ENCODE assay signal across 17 cellular contexts in the genomic region with DNA sequence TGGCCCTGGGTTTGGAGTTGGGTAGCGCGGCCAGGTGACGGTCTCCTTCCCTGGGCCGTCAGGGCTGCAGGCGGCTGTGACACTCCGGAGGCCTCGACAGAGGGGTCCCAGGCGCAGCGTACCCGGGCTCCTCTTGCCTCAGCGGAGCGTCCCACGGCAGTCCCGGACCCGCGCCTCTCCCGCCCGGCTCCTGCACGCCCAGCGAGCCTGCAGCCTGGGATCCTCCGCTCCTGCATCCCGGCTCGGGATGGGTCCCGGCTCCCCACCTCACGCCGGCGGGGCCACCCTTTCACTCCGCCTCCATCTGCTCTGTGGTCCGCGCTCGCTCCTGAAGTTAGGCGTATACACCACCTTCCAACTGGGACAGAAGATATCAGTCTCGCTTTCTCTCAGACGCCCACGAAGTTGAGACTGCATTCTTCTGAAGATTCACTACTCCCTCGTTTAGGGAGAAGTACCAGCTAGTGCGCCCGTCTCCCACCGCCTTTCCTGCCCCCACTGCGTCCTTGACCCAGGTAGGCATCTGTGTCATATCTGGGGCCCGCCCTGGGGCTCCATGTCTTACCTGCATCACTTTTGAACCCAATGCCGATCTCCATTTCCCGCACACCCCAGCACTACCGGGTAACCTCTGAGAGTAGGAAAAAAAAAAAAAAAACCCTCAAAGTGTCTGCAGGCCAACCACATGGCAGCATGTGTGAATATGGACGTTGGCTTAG. TPM values are rescaled to one million over a fixed set of nuclear protein-coding genes. Genes with fewer than 3 reads are reported as not detected.
DNase-seq lines count a peak whose midpoint lies in the region; ATAC-seq, FAIRE-seq and TF ChIP-seq lines count a peak whose summit lies in the region.
"Had no signal": no experiment of that assay in that cellular context is flagged by ENCODE, and none has a peak within 500 bp of the region (broad histone marks: within the 10 kb centered on the region; RNA-seq: fewer than 3 reads in every experiment).

No MANE protein-coding gene starts in this region.

- CTCF ChIA-PET in activated CD4-positive, alpha-beta memory T cell treated with anti-CD3 and anti-CD28 coated beads for 36 hours (lab: Charles Lee) = no interaction called here

- POLR2A ChIA-PET in activated CD4-positive, alpha-beta memory T cell treated with anti-CD3 and anti-CD28 coated beads for 36 hours (lab: Charles Lee) = no interaction called here

- H3K9me3 Mint-ChIP-seq in activated CD4-positive, alpha-beta memory T cell treated with anti-CD3 and anti-CD28 coated beads for 36 hours = peaks cover 3% of the 10 kb centered on the region
- H3K9me3 Mint-ChIP-seq: dendritic cell treated with granulocyte-macrophage colony-stimulating factor and Interleukin-4, amounts not matched to agents 40 ng/mL and 50 ng/mL, for 4 days had no signal

- H3K27ac ChIP-seq in heart left ventricle = no peak overlapping the region

- peak overlapping the region in 8 of 12 donors; percentile 2 to 44 (median 31) for H3K4me3 ChIP-seq in heart left ventricle
- peak overlapping the region; percentile 42 for H3K4me3 ChIP-seq in epithelial cell of proximal tubule (ENCODE audit: low read depth, low read length)

- no peak for TF ChIP-seq CTCF in heart left ventricle (IDR thresholded peaks at IDR 0.05)
- no peak for TF ChIP-seq CTCF in epithelial cell of proximal tubule (conservative IDR thresholded peaks at IDR 0.05; ENCODE audit: low read depth, low read length)

- peak in 1 of 4 donors; percentile 33 for ATAC-seq in heart left ventricle
- no peak for ATAC-seq in left ventricle myocardium superior
- no peak for ATAC-seq in GM21447 (IDR thresholded peaks at IDR 0.05; ENCODE audit: unreplicated experiment)

- WGBS in heart left ventricle, 4 donors = 29 to 57% (median 41%) methylated on average over 45 of the region's 45 CpGs

- DNase-seq in heart left ventricle (peak in 1 of 5 donors; percentile 66), left ventricle myocardium superior (no peak), epithelial cell of proximal tubule (ENCODE audit: low read depth) (no peak), left kidney (ENCODE audit: low read depth, low spot score) (peak; percentile 62), GM12891 (ENCODE audit: insufficient read length, low spot score) (no peak), erythroblast (lab: John Stamatoyannopoulos, UW) (no peak)
- no peak for DNase-seq in activated CD4-positive, alpha-beta memory T cell treated with anti-CD3 and anti-CD28 coated beads for 36 hours
- DNase-seq: activated B cell treated with CpG ODN at 0.5 μM for 24 hours; activated CD8-positive, alpha-beta memory T cell treated with anti-CD3 and anti-CD28 coated beads, Interleukin-2, amount 50 U/mL, for 4 hours; NCI-H1436 treated with DMSO at 0.1 percent for 48 hours; NCI-H446 treated with DMSO at 0.1 percent for 48 hours; stimulated activated CD4-positive, alpha-beta T cell treated with anti-CD3 and anti-CD28 coated beads, Interleukin-12 subunit alpha, Interleukin-12 subunit beta, amount 100 ng/mL, for 4 hours had no signal

- no peak for FAIRE-seq in GM12891 (lab: Jason Lieb, UNC)

- no peaks in the 10 kb centered on the region for H3K36me3 Mint-ChIP-seq in activated CD4-positive, alpha-beta memory T cell treated with anti-CD3 and anti-CD28 coated beads for 36 hours

- no peak overlapping the region for H3K4me3 Mint-ChIP-seq in activated CD4-positive, alpha-beta memory T cell treated with anti-CD3 and anti-CD28 coated beads for 36 hours
- H3K4me3 Mint-ChIP-seq: activated B cell treated with CpG ODN at 0.5 μM for 24 hours; dendritic cell treated with granulocyte-macrophage colony-stimulating factor and Interleukin-4, amounts not matched to agents 40 ng/mL and 50 ng/mL, for 4 days; IgD-negative memory B cell had no signal

- H3K4me1 Mint-ChIP-seq in activated CD4-positive, alpha-beta memory T cell treated with anti-CD3 and anti-CD28 coated beads for 36 hours (ENCODE audit: low read depth) = peaks cover 2% of the 10 kb centered on the region
- H3K4me1 Mint-ChIP-seq: activated B cell treated with CpG ODN at 0.5 μM for 24 hours, IgD-negative memory B cell had no signal

- TF ChIP-seq POLR2A in heart left ventricle (IDR thresholded peaks at IDR 0.05) (no peak), GM12891 (IDR thresholded peaks at IDR 0.05; ENCODE audit: low read depth, low read length) (no peak), erythroblast (IDR thresholded peaks at IDR 0.05; ENCODE audit: low read length) (no peak)

- peaks cover 0 to 3% (median 0%) of the 10 kb centered on the region in 12 donors for H3K4me1 ChIP-seq in heart left ventricle

- intact Hi-C loops in heart left ventricle (cut with DNase I) (no loop called here), left ventricle myocardium superior (cut with micrococcal nuclease) (no loop called here)
- intact Hi-C loops in activated CD4-positive, alpha-beta memory T cell treated with anti-CD3 and anti-CD28 coated beads for 36 hours (cut with micrococcal nuclease) = no loop called here

- peaks cover 22% of the 10 kb centered on the region for H3K27me3 Mint-ChIP-seq in activated CD4-positive, alpha-beta memory T cell treated with anti-CD3 and anti-CD28 coated beads for 36 hours

- no peak overlapping the region for H3K27ac Mint-ChIP-seq in activated CD4-positive, alpha-beta memory T cell treated with anti-CD3 and anti-CD28 coated beads for 36 hours
- H3K27ac Mint-ChIP-seq: activated B cell treated with CpG ODN at 0.5 μM for 24 hours; dendritic cell treated with granulocyte-macrophage colony-stimulating factor and Interleukin-4, amounts not matched to agents 40 ng/mL and 50 ng/mL, for 4 days; IgD-negative memory B cell had no signal

- no peaks in the 10 kb centered on the region for H3K36me3 ChIP-seq in heart left ventricle

- H3K9me3 ChIP-seq in heart left ventricle = peaks cover 0 to 6% (median 0%) of the 10 kb centered on the region in 12 donors

- peaks cover 0 to 32% (median 4%) of the 10 kb centered on the region in 9 donors for H3K27me3 ChIP-seq in heart left ventricle

TF ChIP-seq in GM12891, 5 proteins besides CTCF, POLR2A, EP300 and RAD21:
- no peak for TF ChIP-seq SPI1 (IDR thresholded peaks at IDR 0.05; ENCODE audit: low read depth, low read length)
- TF ChIP-seq POLR2AphosphoS5 (IDR thresholded peaks at IDR 0.05; ENCODE audit: low read depth, low read length) = no peak
- no peak for TF ChIP-seq PAX5 (IDR thresholded peaks at IDR 0.05; ENCODE audit: insufficient read depth, low read length, severe bottlenecking)
- TF ChIP-seq POU2F2 (IDR thresholded peaks at IDR 0.05; ENCODE audit: low read depth, low read length) = no peak
- TF ChIP-seq TAF1 (IDR thresholded peaks at IDR 0.05; ENCODE audit: low read depth, low read length) = no peak

RNA-seq across cellular contexts. Expression of a gene that starts 32.3 kb away (rescaled TPM):
- total RNA-seq in heart left ventricle (10 to 100 TPM; 13.4 to 51.0 (median 34.5) TPM), left ventricle myocardium superior (21.2 TPM), epithelial cell of proximal tubule (0.29 and 1.4 TPM in 2 replicates)
- 10 to 100 TPM in 1 of 2 donors, 1 to 10 TPM in 1; 7.7 to 10.6 TPM for polyA plus RNA-seq in heart left ventricle
- not detected for polyA plus RNA-seq in GM12891 (2012; ENCODE audit: low read depth, missing spikeins)
- total RNA-seq in activated CD4-positive, alpha-beta memory T cell treated with anti-CD3 and anti-CD28 coated beads for 36 hours = not detected
- total RNA-seq: activated B cell treated with CpG ODN at 0.5 μM for 24 hours, OCI-LY7 had no signal
- polyA plus RNA-seq: AG04450, IgD-negative memory B cell had no signal
